ENCODE assay signal across 18 cellular contexts in the genomic region with DNA sequence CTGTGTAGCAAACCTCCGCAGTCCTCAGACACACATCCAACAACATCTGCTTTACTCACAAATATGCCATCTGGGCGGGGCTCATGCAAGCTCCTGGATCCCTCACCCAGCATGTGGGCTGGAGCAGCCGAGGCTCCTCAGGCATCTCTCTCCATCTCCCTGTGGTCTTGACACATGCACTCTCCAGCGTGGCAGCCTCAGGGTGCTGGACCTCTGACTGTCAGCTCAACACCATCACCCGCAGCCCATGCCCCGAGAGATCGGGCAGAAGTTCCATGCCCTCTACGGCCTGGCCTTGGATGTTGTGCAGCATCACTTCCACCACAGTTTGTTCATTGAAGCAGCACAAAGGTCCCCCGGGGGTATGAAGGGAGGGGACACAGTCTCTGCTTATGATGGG. TPM values are rescaled to one million over a fixed set of nuclear protein-coding genes. Genes with fewer than 3 reads are reported as not detected.
"Had no signal": no experiment of that assay in that cellular context is flagged by ENCODE, and none has a peak within 500 bp of the region (broad histone marks: within the 10 kb centered on the region; RNA-seq: fewer than 3 reads in every experiment).

No MANE protein-coding gene starts in this region.

- H3K4me1 Mint-ChIP-seq: activated CD4-positive, alpha-beta T cell treated with anti-CD3 and anti-CD28 coated beads, Interleukin-2, amount 10 ng/mL, durations not matched to agents 24 days and 14 days had no signal

- H3K9me3 ChIP-seq: ascending aorta, esophagus muscularis mucosa, prostate gland, right atrium auricular region, thoracic aorta had no signal

- H3K27me3 ChIP-seq: ascending aorta, esophagus muscularis mucosa, right atrium auricular region had no signal

- H3K27ac ChIP-seq: ascending aorta, prostate gland, thoracic aorta had no signal

- H3K9me3 Mint-ChIP-seq: activated CD4-positive, alpha-beta T cell treated with anti-CD3 and anti-CD28 coated beads, Interleukin-2, amount 10 ng/mL, durations not matched to agents 24 days and 14 days; activated T-cell treated with anti-CD3 and anti-CD28 coated beads, Interleukin-2, amount 50 U/mL, for 72 hours; nephron progenitor cell had no signal

- DNase-seq: activated CD4-positive, alpha-beta T cell treated with anti-CD3 and anti-CD28 coated beads, Interleukin-2, amount 10 ng/mL, durations not matched to agents 24 days and 14 days; activated effector memory CD4-positive, alpha-beta T cell treated with anti-CD3 and anti-CD28 coated beads, Interleukin-2, amount 50 U/mL, for 16 hours; activated naive CD4-positive, alpha-beta T cell treated with anti-CD3 and anti-CD28 coated beads, Interleukin-2, amount 50 U/mL, for 16 hours; activated T-cell treated with anti-CD3 and anti-CD28 coated beads, Interleukin-2, amount 50 U/mL, for 72 hours; cortex of kidney; effector CD4-positive, alpha-beta T cell; hippocampal formation; left cardiac atrium; nephron progenitor cell; small intestine; stimulated activated CD4-positive, alpha-beta T cell treated with anti-CD3 and anti-CD28 coated beads, Interleukin-4, amount 100 ng/mL, for 1 hour had no signal

- H3K4me1 ChIP-seq: ascending aorta, prostate gland had no signal

- H3K27me3 Mint-ChIP-seq: activated CD4-positive, alpha-beta T cell treated with anti-CD3 and anti-CD28 coated beads, Interleukin-2, amount 10 ng/mL, durations not matched to agents 24 days and 14 days had no signal

- H3K4me3 Mint-ChIP-seq: activated CD4-positive, alpha-beta T cell treated with anti-CD3 and anti-CD28 coated beads, Interleukin-2, amount 10 ng/mL, durations not matched to agents 24 days and 14 days; activated T-cell treated with anti-CD3 and anti-CD28 coated beads, Interleukin-2, amount 50 U/mL, for 72 hours; nephron progenitor cell had no signal

- H3K36me3 ChIP-seq: ascending aorta, esophagus muscularis mucosa, prostate gland, right atrium auricular region, thoracic aorta had no signal

- H3K27ac Mint-ChIP-seq: activated CD4-positive, alpha-beta T cell treated with anti-CD3 and anti-CD28 coated beads, Interleukin-2, amount 10 ng/mL, durations not matched to agents 24 days and 14 days; activated T-cell treated with anti-CD3 and anti-CD28 coated beads, Interleukin-2, amount 50 U/mL, for 72 hours; nephron progenitor cell had no signal

- ATAC-seq: activated T-cell treated with anti-CD3 and anti-CD28 coated beads, Interleukin-2, amount 50 U/mL, for 72 hours had no signal

- H3K4me3 ChIP-seq: ascending aorta, esophagus muscularis mucosa, lung, prostate gland, right atrium auricular region, thoracic aorta had no signal

RNA-seq across cellular contexts. Expression of gene CD93, which starts 32.6 kb away (rescaled TPM):
- total RNA-seq: myocyte had no signal
